Comparison of ENCODE assay signal across 29 cellular contexts in genomic region chr12:70626180-70626579, GRCh38.
"Had no signal": no experiment of that assay in that cellular context is flagged by ENCODE, and none has a peak within 500 bp of the region (broad histone marks: within the 10 kb centered on the region; RNA-seq: fewer than 3 reads in every experiment).

No MANE protein-coding gene starts in this region.

- H3K36me3 ChIP-seq: stomach, suprapubic skin, thoracic aorta, thyroid gland, tibial artery, tibial nerve, transverse colon, upper lobe of right lung, uterus, vagina had no signal

- H3K27me3 ChIP-seq: stomach, suprapubic skin, testis, thyroid gland, tibial artery, tibial nerve, transverse colon, upper lobe of left lung, upper lobe of right lung, uterus, vagina had no signal

- ATAC-seq: stimulated activated effector memory CD8-positive, alpha-beta T cell treated with anti-CD3 and anti-CD28 coated beads, Interleukin-12 subunit alpha, Interleukin-12 subunit beta, amount 100 ng/mL, for 72 hours; stimulated activated memory B cell treated with anti-CD40 and anti-IgM and Interleukin-4, amounts not matched to agents 10 μg/mL and 1 μg/mL and 100 μg/mL, for 72 hours; stimulated activated naive B cell treated with anti-CD40 and anti-IgM and Interleukin-4, amounts not matched to agents 10 μg/mL and 1 μg/mL and 100 μg/mL, for 72 hours; stimulated activated naive CD8-positive, alpha-beta T cell treated with anti-CD3 and anti-CD28 coated beads, Interleukin-15, amount 100 ng/mL, for 72 hours; stimulated activated naive CD8-positive, alpha-beta T cell treated with anti-CD3 and anti-CD28 coated beads, Interleukin-15, Interleukin-2, amounts not matched to agents 100 U/mL and 50 U/mL, for 24 hours; upper lobe of right lung had no signal

- H3K4me1 ChIP-seq: stomach, suprapubic skin, testis, tibial artery, tibial nerve, transverse colon, upper lobe of left lung, upper lobe of right lung, uterus, vagina had no signal

- FAIRE-seq: urothelium cell line had no signal

- H3K4me1 Mint-ChIP-seq: stimulated activated effector memory CD8-positive, alpha-beta T cell treated with anti-CD3 and anti-CD28 coated beads, Interleukin-12 subunit alpha, Interleukin-12 subunit beta, amount 100 ng/mL, for 72 hours; stimulated activated memory B cell treated with anti-CD40 and anti-IgM and Interleukin-4, amounts not matched to agents 10 μg/mL and 1 μg/mL and 100 μg/mL, for 72 hours; stimulated activated naive B cell treated with anti-CD40 and anti-IgM and Interleukin-4, amounts not matched to agents 10 μg/mL and 1 μg/mL and 100 μg/mL, for 72 hours; stimulated activated naive CD8-positive, alpha-beta T cell treated with anti-CD3 and anti-CD28 coated beads, Interleukin-15, amount 100 ng/mL, for 72 hours had no signal

- H3K9me3 ChIP-seq: stomach, suprapubic skin, testis, thoracic aorta, thyroid gland, tibial artery, tibial nerve, transverse colon, upper lobe of left lung, upper lobe of right lung, uterus, vagina had no signal

- H3K4me3 ChIP-seq: stomach, suprapubic skin, testis, thoracic aorta, thyroid gland, tibial artery, tibial nerve, transverse colon, upper lobe of left lung, upper lobe of right lung, uterus, vagina had no signal

- H3K36me3 Mint-ChIP-seq: stimulated activated effector memory CD8-positive, alpha-beta T cell treated with anti-CD3 and anti-CD28 coated beads, Interleukin-12 subunit alpha, Interleukin-12 subunit beta, amount 100 ng/mL, for 72 hours; stimulated activated memory B cell treated with anti-CD40 and anti-IgM and Interleukin-4, amounts not matched to agents 10 μg/mL and 1 μg/mL and 100 μg/mL, for 72 hours; stimulated activated naive B cell treated with anti-CD40 and anti-IgM and Interleukin-4, amounts not matched to agents 10 μg/mL and 1 μg/mL and 100 μg/mL, for 72 hours; type B pancreatic cell had no signal

- H3K27ac ChIP-seq: stomach, suprapubic skin, testis, thoracic aorta, tibial artery, tibial nerve, transverse colon, upper lobe of left lung, vagina had no signal

- H3K27ac Mint-ChIP-seq: stimulated activated effector memory CD8-positive, alpha-beta T cell treated with anti-CD3 and anti-CD28 coated beads, Interleukin-12 subunit alpha, Interleukin-12 subunit beta, amount 100 ng/mL, for 72 hours; stimulated activated memory B cell treated with anti-CD40 and anti-IgM and Interleukin-4, amounts not matched to agents 10 μg/mL and 1 μg/mL and 100 μg/mL, for 72 hours; stimulated activated naive B cell treated with anti-CD40 and anti-IgM and Interleukin-4, amounts not matched to agents 10 μg/mL and 1 μg/mL and 100 μg/mL, for 72 hours; stimulated activated naive CD8-positive, alpha-beta T cell treated with anti-CD3 and anti-CD28 coated beads, Interleukin-15, amount 100 ng/mL, for 72 hours; stimulated activated naive CD8-positive, alpha-beta T cell treated with anti-CD3 and anti-CD28 coated beads, Interleukin-15, Interleukin-2, amounts not matched to agents 100 ng/mL and 50 ng/mL, for 24 hours; type B pancreatic cell had no signal

- DNase-seq: stimulated activated CD4-positive, alpha-beta T cell treated with anti-CD3 and anti-CD28 coated beads, Interleukin-2, amount 100 ng/mL, for 48 hours; stimulated activated CD4-positive, alpha-beta T cell treated with anti-CD3 and anti-CD28 coated beads, Interleukin-4, amount 100 ng/mL, for 1 hour; stimulated activated CD4-positive, alpha-beta T cell treated with anti-CD3 and anti-CD28 coated beads, Interleukin-4, amount 100 ng/mL, for 24 hours; stimulated activated CD4-positive, alpha-beta T cell treated with anti-CD3 and anti-CD28 coated beads, Interleukin-4, amount 100 ng/mL, for 4 hours; stimulated activated CD8-positive, alpha-beta memory T cell treated with anti-CD3 and anti-CD28 coated beads, Interleukin-4, amount 100 ng/mL, for 48 hours; stimulated activated naive B cell treated with anti-CD40 and anti-IgM and Interleukin-4, amounts not matched to agents 10 μg/mL and 1 μg/mL and 100 μg/mL, for 72 hours; stimulated activated naive CD4-positive, alpha-beta T cell; stimulated activated naive CD4-positive, alpha-beta T cell treated with Interleukin-2 at 50 U/mL for 16 hours; stimulated activated naive CD8-positive, alpha-beta T cell treated with anti-CD3 and anti-CD28 coated beads, Interleukin-15, amount 100 ng/mL, for 72 hours; stimulated activated naive CD8-positive, alpha-beta T cell treated with anti-CD3 and anti-CD28 coated beads, Interleukin-15, Interleukin-2, amounts not matched to agents 100 U/mL and 50 U/mL, for 24 hours; stomach; substantia nigra; testis; thyroid gland; tibial artery; transverse colon; trophoblast cell; upper lobe of left lung; upper lobe of right lung; uterus had no signal

- H3K4me3 Mint-ChIP-seq: stimulated activated effector memory CD8-positive, alpha-beta T cell treated with anti-CD3 and anti-CD28 coated beads, Interleukin-12 subunit alpha, Interleukin-12 subunit beta, amount 100 ng/mL, for 72 hours; stimulated activated memory B cell treated with anti-CD40 and anti-IgM and Interleukin-4, amounts not matched to agents 10 μg/mL and 1 μg/mL and 100 μg/mL, for 72 hours; stimulated activated naive B cell treated with anti-CD40 and anti-IgM and Interleukin-4, amounts not matched to agents 10 μg/mL and 1 μg/mL and 100 μg/mL, for 72 hours; stimulated activated naive CD8-positive, alpha-beta T cell treated with anti-CD3 and anti-CD28 coated beads, Interleukin-15, amount 100 ng/mL, for 72 hours; stimulated activated naive CD8-positive, alpha-beta T cell treated with anti-CD3 and anti-CD28 coated beads, Interleukin-15, Interleukin-2, amounts not matched to agents 100 ng/mL and 50 ng/mL, for 24 hours; type B pancreatic cell had no signal

- H3K9me3 Mint-ChIP-seq: stimulated activated naive CD8-positive, alpha-beta T cell treated with anti-CD3 and anti-CD28 coated beads, Interleukin-15, amount 100 ng/mL, for 72 hours; stimulated activated naive CD8-positive, alpha-beta T cell treated with anti-CD3 and anti-CD28 coated beads, Interleukin-15, Interleukin-2, amounts not matched to agents 100 ng/mL and 50 ng/mL, for 24 hours; type B pancreatic cell had no signal
